ENCODE assay signal across 22 cellular contexts in genomic region chr9:520315-520714, GRCh38.
"Had no signal": no experiment of that assay in that cellular context is flagged by ENCODE, and none has a peak within 500 bp of the region (broad histone marks: within the 10 kb centered on the region; RNA-seq: fewer than 3 reads in every experiment).

No MANE protein-coding gene starts in this region.

- H3K27me3 ChIP-seq: brain microvascular endothelial cell, foreskin keratinocyte, right atrium auricular region had no signal

- H3K4me3 ChIP-seq: lung, prostate gland, right atrium auricular region had no signal

- H3K9me3 ChIP-seq: prostate gland, right atrium auricular region had no signal

- H3K27ac ChIP-seq: brain microvascular endothelial cell, foreskin keratinocyte, right atrium auricular region had no signal

- H3K4me1 ChIP-seq: foreskin keratinocyte, prostate gland had no signal

- FAIRE-seq: kidney had no signal

- DNase-seq: activated CD4-positive, alpha-beta memory T cell treated with anti-CD3 and anti-CD28 coated beads, Interleukin-2, amount 10 ng/mL, durations not matched to agents 7 days and 5 days; activated CD4-positive, alpha-beta T cell treated with anti-CD3 and anti-CD28 coated beads for 48 hours; activated gamma-delta T cell; activated T-cell treated with anti-CD3 and anti-CD28 coated beads for 4 hours; aorta; brain microvascular endothelial cell; central memory CD4-positive, alpha-beta T cell; dermis blood vessel endothelial cell; effector CD8-positive, alpha-beta T cell; erythroblast; foreskin keratinocyte; kidney; natural killer cell; stimulated activated CD4-positive, alpha-beta T cell treated with anti-CD3 and anti-CD28 coated beads, Interleukin-12 subunit alpha, Interleukin-12 subunit beta, amount 100 ng/mL, for 4 hours; stimulated activated CD4-positive, alpha-beta T cell treated with anti-CD3 and anti-CD28 coated beads, Interleukin-4, amount 100 ng/mL, for 4 hours; stimulated activated naive CD8-positive, alpha-beta T cell treated with anti-CD3 and anti-CD28 coated beads, Interleukin-15, Interleukin-2, amounts not matched to agents 100 U/mL and 50 U/mL, for 24 hours had no signal

- H3K4me3 Mint-ChIP-seq: activated CD4-positive, alpha-beta memory T cell treated with anti-CD3 and anti-CD28 coated beads, Interleukin-2, amount 10 ng/mL, durations not matched to agents 7 days and 5 days; activated T-helper 1 cell treated with anti-CD3 and anti-CD28 coated beads, Interleukin-12 subunit alpha, Interleukin-12 subunit beta, Interleukin-2, Interleukin-4 antibody, amounts not matched to agents 30 ng/mL and 10 ng/mL and 1 ng/mL, durations not matched to agents 14 hours and 24 hours and 36 hours; natural killer cell had no signal

- H3K36me3 ChIP-seq: brain microvascular endothelial cell, prostate gland, right atrium auricular region had no signal

- H3K27me3 Mint-ChIP-seq: activated CD4-positive, alpha-beta memory T cell treated with anti-CD3 and anti-CD28 coated beads, Interleukin-2, amount 10 ng/mL, durations not matched to agents 7 days and 5 days had no signal

- H3K9me3 Mint-ChIP-seq: activated CD4-positive, alpha-beta memory T cell treated with anti-CD3 and anti-CD28 coated beads, Interleukin-2, amount 10 ng/mL, durations not matched to agents 7 days and 5 days; activated naive CD4-positive, alpha-beta T cell treated with anti-CD3 and anti-CD28 coated beads, Interleukin-2, amount 50 U/mL, for 72 hours; activated T-helper 1 cell treated with anti-CD3 and anti-CD28 coated beads, Interleukin-12 subunit alpha, Interleukin-12 subunit beta, Interleukin-2, Interleukin-4 antibody, amounts not matched to agents 30 ng/mL and 10 ng/mL and 1 ng/mL, durations not matched to agents 14 hours and 24 hours and 36 hours; natural killer cell had no signal

- ATAC-seq: foreskin keratinocyte; left lobe of liver; natural killer cell; stimulated activated naive CD8-positive, alpha-beta T cell treated with anti-CD3 and anti-CD28 coated beads, Interleukin-15, Interleukin-2, amounts not matched to agents 100 U/mL and 50 U/mL, for 24 hours had no signal

- H3K36me3 Mint-ChIP-seq: activated naive CD4-positive, alpha-beta T cell treated with anti-CD3 and anti-CD28 coated beads, Interleukin-2, amount 50 U/mL, for 72 hours; natural killer cell had no signal

- H3K27ac Mint-ChIP-seq: activated CD4-positive, alpha-beta memory T cell treated with anti-CD3 and anti-CD28 coated beads, Interleukin-2, amount 10 ng/mL, durations not matched to agents 7 days and 5 days; activated T-helper 1 cell treated with anti-CD3 and anti-CD28 coated beads, Interleukin-12 subunit alpha, Interleukin-12 subunit beta, Interleukin-2, Interleukin-4 antibody, amounts not matched to agents 30 ng/mL and 10 ng/mL and 1 ng/mL, durations not matched to agents 14 hours and 24 hours and 36 hours; natural killer cell had no signal
